Comparison of ENCODE assay signal across 1 cellular context in genomic region chr15:75842722-75843617, GRCh38.
TF ChIP-seq lines count a peak whose summit lies in the region.

Gene UBE2Q2 (plus strand): TSS chr15:75843447. CDS start chr15:75843667, 220 bp downstream.

TF ChIP-seq in K562, 482 proteins besides CTCF, POLR2A, EP300 and RAD21 (continued from another document and continues in another):
- no peak for TF ChIP-seq ZNF655 (CRISPR knock-in tag; IDR thresholded peaks at IDR 0.05)
- TF ChIP-seq, protein P1, sequence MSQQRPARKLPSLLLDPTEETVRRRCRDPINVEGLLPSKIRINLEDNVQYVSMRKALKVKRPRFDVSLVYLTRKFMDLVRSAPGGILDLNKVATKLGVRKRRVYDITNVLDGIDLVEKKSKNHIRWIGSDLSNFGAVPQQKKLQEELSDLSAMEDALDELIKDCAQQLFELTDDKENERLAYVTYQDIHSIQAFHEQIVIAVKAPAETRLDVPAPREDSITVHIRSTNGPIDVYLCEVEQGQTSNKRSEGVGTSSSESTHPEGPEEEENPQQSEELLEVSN (IDR thresholded peaks at IDR 0.05; ENCODE audit: borderline replicate concordance in 1 of 2, extremely low read depth in 1 of 2, insufficient read depth in 1 of 2, insufficient read length in 1 of 2, low read depth in 1 of 2, low read length in 1 of 2, poor library complexity in 1 of 2, severe bottlenecking in 1 of 2): peak; percentile 85 to 93
- peak in 1 of 2 experiments; percentile 46; a peak in 2 of 4 replicates for TF ChIP-seq NRF1 (conservative IDR thresholded peaks at IDR 0.05 in 1 of 2, IDR thresholded peaks at IDR 0.05 in 1 of 2)
- TF ChIP-seq, protein P2, sequence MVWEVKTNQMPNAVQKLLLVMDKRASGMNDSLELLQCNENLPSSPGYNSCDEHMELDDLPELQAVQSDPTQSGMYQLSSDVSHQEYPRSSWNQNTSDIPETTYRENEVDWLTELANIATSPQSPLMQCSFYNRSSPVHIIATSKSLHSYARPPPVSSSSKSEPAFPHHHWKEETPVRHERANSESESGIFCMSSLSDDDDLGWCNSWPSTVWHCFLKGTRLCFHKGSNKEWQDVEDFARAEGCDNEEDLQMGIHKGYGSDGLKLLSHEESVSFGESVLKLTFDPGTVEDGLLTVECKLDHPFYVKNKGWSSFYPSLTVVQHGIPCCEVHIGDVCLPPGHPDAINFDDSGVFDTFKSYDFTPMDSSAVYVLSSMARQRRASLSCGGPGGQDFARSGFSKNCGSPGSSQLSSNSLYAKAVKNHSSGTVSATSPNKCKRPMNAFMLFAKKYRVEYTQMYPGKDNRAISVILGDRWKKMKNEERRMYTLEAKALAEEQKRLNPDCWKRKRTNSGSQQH (CRISPR knock-in tag; IDR thresholded peaks at IDR 0.05): no peak
- TF ChIP-seq MYNN (IDR thresholded peaks at IDR 0.05): no peak
- no peak for TF ChIP-seq MYNN (CRISPR knock-in tag; IDR thresholded peaks at IDR 0.05)
- peak in 1 of 2 experiments; percentile 74; a peak in 1 of 4 replicates for TF ChIP-seq HDAC1 (IDR thresholded peaks at IDR 0.05)
- no peak for TF ChIP-seq ATF3 (IDR thresholded peaks at IDR 0.05)
- TF ChIP-seq ATF3 (CRISPR knock-in tag; conservative IDR thresholded peaks at IDR 0.05): 0 out of 2 replicates have a peak, but pooled peaks have one; percentile 26
- no peak for TF ChIP-seq ID3 (CRISPR knock-in tag; IDR thresholded peaks at IDR 0.05)
- peak; percentile 86 for TF ChIP-seq ID3 (tag; IDR thresholded peaks at IDR 0.05)
- no peak for TF ChIP-seq NFXL1 (CRISPR knock-in tag; IDR thresholded peaks at IDR 0.05)
- TF ChIP-seq HMBOX1 (IDR thresholded peaks at IDR 0.05): no peak; the same call in 1 of the 2 replicates
- peak; percentile 36; the same call in 1 of the 2 replicates for TF ChIP-seq SMARCA4 (IDR thresholded peaks at IDR 0.05)
- peak in 1 of 2 experiments; percentile 56; a peak in 1 of 4 replicates for TF ChIP-seq SIN3A (IDR thresholded peaks at IDR 0.05; ENCODE audit: borderline replicate concordance in 2 of 2, control insufficient read depth in 1 of 2, low read depth in 2 of 2, low read length in 2 of 2)
- no peak for TF ChIP-seq ZNF778 (CRISPR knock-in tag; IDR thresholded peaks at IDR 0.05)
- peak; percentile 97 for TF ChIP-seq L3MBTL2 (IDR thresholded peaks at IDR 0.05)
- TF ChIP-seq MYC (IDR thresholded peaks at IDR 0.05; ENCODE audit: low read depth, low read length): peak; percentile 97
- TF ChIP-seq MYC (CRISPR knock-in tag; IDR thresholded peaks at IDR 0.05; ENCODE audit: borderline replicate concordance, low read depth): no peak
- no peak for TF ChIP-seq ZNF785 (CRISPR knock-in tag; IDR thresholded peaks at IDR 0.05)
- TF ChIP-seq ARID4B (CRISPR knock-in tag; IDR thresholded peaks at IDR 0.05): peak; percentile 39; the same call in 1 of the 2 replicates
- TF ChIP-seq, protein P3, sequence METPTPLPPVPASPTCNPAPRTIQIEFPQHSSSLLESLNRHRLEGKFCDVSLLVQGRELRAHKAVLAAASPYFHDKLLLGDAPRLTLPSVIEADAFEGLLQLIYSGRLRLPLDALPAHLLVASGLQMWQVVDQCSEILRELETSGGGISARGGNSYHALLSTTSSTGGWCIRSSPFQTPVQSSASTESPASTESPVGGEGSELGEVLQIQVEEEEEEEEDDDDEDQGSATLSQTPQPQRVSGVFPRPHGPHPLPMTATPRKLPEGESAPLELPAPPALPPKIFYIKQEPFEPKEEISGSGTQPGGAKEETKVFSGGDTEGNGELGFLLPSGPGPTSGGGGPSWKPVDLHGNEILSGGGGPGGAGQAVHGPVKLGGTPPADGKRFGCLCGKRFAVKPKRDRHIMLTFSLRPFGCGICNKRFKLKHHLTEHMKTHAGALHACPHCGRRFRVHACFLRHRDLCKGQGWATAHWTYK (CRISPR knock-in tag; IDR thresholded peaks at IDR 0.05): 0 out of 2 replicates have a peak, but pooled peaks have one; percentile 68
- TF ChIP-seq CCNT2 (IDR thresholded peaks at IDR 0.05; ENCODE audit: borderline replicate concordance, extremely low read depth, insufficient read length, low read depth, low read length): peak; percentile 51
- TF ChIP-seq ATF1 (CRISPR knock-in tag; IDR thresholded peaks at IDR 0.05): no peak
- TF ChIP-seq ATF1 (tag; IDR thresholded peaks at IDR 0.05): peak; percentile 69
- TF ChIP-seq SUPT5H (IDR thresholded peaks at IDR 0.05): peak; percentile 61
- TF ChIP-seq, protein P4, sequence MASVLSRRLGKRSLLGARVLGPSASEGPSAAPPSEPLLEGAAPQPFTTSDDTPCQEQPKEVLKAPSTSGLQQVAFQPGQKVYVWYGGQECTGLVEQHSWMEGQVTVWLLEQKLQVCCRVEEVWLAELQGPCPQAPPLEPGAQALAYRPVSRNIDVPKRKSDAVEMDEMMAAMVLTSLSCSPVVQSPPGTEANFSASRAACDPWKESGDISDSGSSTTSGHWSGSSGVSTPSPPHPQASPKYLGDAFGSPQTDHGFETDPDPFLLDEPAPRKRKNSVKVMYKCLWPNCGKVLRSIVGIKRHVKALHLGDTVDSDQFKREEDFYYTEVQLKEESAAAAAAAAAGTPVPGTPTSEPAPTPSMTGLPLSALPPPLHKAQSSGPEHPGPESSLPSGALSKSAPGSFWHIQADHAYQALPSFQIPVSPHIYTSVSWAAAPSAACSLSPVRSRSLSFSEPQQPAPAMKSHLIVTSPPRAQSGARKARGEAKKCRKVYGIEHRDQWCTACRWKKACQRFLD (CRISPR knock-in tag; IDR thresholded peaks at IDR 0.05): peak; percentile 95
- no peak for TF ChIP-seq NCOR1 (IDR thresholded peaks at IDR 0.05)
- TF ChIP-seq ZBTB26 (CRISPR knock-in tag; IDR thresholded peaks at IDR 0.05): no peak
- 0 out of 4 replicates have a peak, but pooled peaks of 1 of the 2 experiments have one; percentile 16 for TF ChIP-seq CSDE1 (IDR thresholded peaks at IDR 0.05)
- no peak for TF ChIP-seq ZNF764 (CRISPR knock-in tag; IDR thresholded peaks at IDR 0.05; ENCODE audit: low read depth)
- TF ChIP-seq RBBP5 (IDR thresholded peaks at IDR 0.05; ENCODE audit: borderline replicate concordance, insufficient read depth, low read length, poor library complexity, severe bottlenecking): peak; percentile 39
- peak; percentile 81 for TF ChIP-seq GATAD2B (IDR thresholded peaks at IDR 0.05; ENCODE audit: borderline replicate concordance)
- TF ChIP-seq ZNF316 (IDR thresholded peaks at IDR 0.05): no peak
- TF ChIP-seq TSHZ1 (CRISPR knock-in tag; IDR thresholded peaks at IDR 0.05): no peak
- TF ChIP-seq MAX (CRISPR knock-in tag; IDR thresholded peaks at IDR 0.05): peak; percentile 94
- TF ChIP-seq FOSL1 (tag; conservative IDR thresholded peaks at IDR 0.05): peak; percentile 58; the same call in 1 of the 2 replicates
- TF ChIP-seq ZNF282 (CRISPR knock-in tag; IDR thresholded peaks at IDR 0.05): peak; percentile 89; the same call in 1 of the 2 replicates
- no peak for TF ChIP-seq RFX1 (IDR thresholded peaks at IDR 0.05)
- no peak for TF ChIP-seq NR4A1 (CRISPR knock-in tag; IDR thresholded peaks at IDR 0.05)
- peak; percentile 84 for TF ChIP-seq NR4A1 (tag; IDR thresholded peaks at IDR 0.05)
